Comparison of ENCODE assay signal across 30 cellular contexts in the genomic region with DNA sequence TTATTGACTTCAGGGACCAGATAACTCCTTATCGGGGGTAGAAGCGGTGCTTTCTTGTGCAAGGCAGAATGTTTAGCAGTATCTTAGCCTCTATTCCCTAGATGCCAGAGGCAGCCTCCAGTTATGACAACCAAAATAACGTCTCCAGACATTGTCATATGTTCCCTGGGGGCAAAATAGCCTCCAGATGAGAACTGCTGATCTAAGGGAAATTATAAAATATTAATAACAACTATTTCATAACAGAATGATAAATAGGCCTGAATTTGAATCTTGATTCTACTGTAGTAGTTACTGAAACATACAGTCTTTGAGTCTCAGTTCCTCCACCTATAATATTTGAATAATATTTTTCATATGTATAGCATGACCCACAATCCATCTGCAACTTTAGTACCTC.
"Had no signal": no experiment of that assay in that cellular context is flagged by ENCODE, and none has a peak within 500 bp of the region (broad histone marks: within the 10 kb centered on the region; RNA-seq: fewer than 3 reads in every experiment).

No MANE protein-coding gene starts in this region.

- H3K4me1 ChIP-seq: pancreas, prostate gland, spleen, suprapubic skin, testis, tibial artery, transverse colon, upper lobe of left lung, vagina had no signal

- H3K4me2 ChIP-seq: smooth muscle cell had no signal

- H3K27me3 ChIP-seq: neutrophil, pancreas, spleen, suprapubic skin, testis, tibial artery, transverse colon, upper lobe of left lung, vagina had no signal

- H3K9me3 ChIP-seq: neutrophil, pancreas, prostate gland, testis, tibial artery, transverse colon, upper lobe of left lung, vagina had no signal

- FAIRE-seq: pancreas, urothelium cell line had no signal

- H3K36me3 ChIP-seq: neutrophil, pancreas, prostate gland, spleen, suprapubic skin, tibial artery, transverse colon, upper lobe of left lung, vagina had no signal

- H3K27ac ChIP-seq: neutrophil, pancreas, prostate gland, skin epidermis, spleen, suprapubic skin, testis, tibial artery, transverse colon, upper lobe of left lung, vagina had no signal

- H3K4me3 ChIP-seq: pancreas, prostate gland, skin epidermis, smooth muscle cell, spleen, suprapubic skin, testis, tibial artery, transverse colon, upper lobe of left lung, vagina had no signal

- DNase-seq: naive B cell; naive thymus-derived CD8-positive, alpha-beta T cell; nephron progenitor cell; nucleus accumbens; pancreas; right cardiac atrium; spleen; stimulated activated CD4-positive, alpha-beta T cell treated with anti-CD3 and anti-CD28 coated beads, Interleukin-12 subunit alpha, Interleukin-12 subunit beta, amount 100 ng/mL, for 4 hours; stimulated activated CD4-positive, alpha-beta T cell treated with anti-CD3 and anti-CD28 coated beads, Interleukin-1b, Interleukin-23, amount 100 ng/mL, for 48 hours; stimulated activated CD4-positive, alpha-beta T cell treated with anti-CD3 and anti-CD28 coated beads, Interleukin-4, amount 100 ng/mL, for 1 hour; stimulated activated CD4-positive, alpha-beta T cell treated with anti-CD3 and anti-CD28 coated beads, Interleukin-4, amount 100 ng/mL, for 4 hours; stimulated activated CD8-positive, alpha-beta memory T cell treated with anti-CD3 and anti-CD28 coated beads, Interleukin-4, amount 100 ng/mL, for 48 hours; stimulated activated naive CD4-positive, alpha-beta T cell; stimulated activated naive CD8-positive, alpha-beta T cell treated with anti-CD3 and anti-CD28 coated beads, Interleukin-15, amount 100 ng/mL, for 72 hours; stimulated activated naive CD8-positive, alpha-beta T cell treated with anti-CD3 and anti-CD28 coated beads, Interleukin-15, Interleukin-2, amounts not matched to agents 100 U/mL and 50 U/mL, for 24 hours; substantia nigra; testis; tibial artery; transverse colon; upper lobe of left lung had no signal

- ATAC-seq: naive thymus-derived CD8-positive, alpha-beta T cell; natural killer cell treated with Interleukin-12 subunit alpha and Interleukin-12 subunit beta and Interleukin-15 and Interleukin-18, amount 100 ng/mL, for 72 hours; pancreas; right cardiac atrium; sciatic nerve; stimulated activated memory B cell treated with anti-CD40 and anti-IgM and Interleukin-4, amounts not matched to agents 10 μg/mL and 1 μg/mL and 100 μg/mL, for 72 hours; stimulated activated naive CD8-positive, alpha-beta T cell treated with anti-CD3 and anti-CD28 coated beads, Interleukin-15, amount 100 ng/mL, for 72 hours; stimulated activated naive CD8-positive, alpha-beta T cell treated with anti-CD3 and anti-CD28 coated beads, Interleukin-15, Interleukin-2, amounts not matched to agents 100 U/mL and 50 U/mL, for 24 hours had no signal
